12 cellular contexts compared by ENCODE assay signal in genomic region chr1:224783006-224783651, GRCh38.
DNase-seq lines count a peak whose midpoint lies in the region; ATAC-seq and TF ChIP-seq lines count a peak whose summit lies in the region.
"Had no signal": no experiment of that assay in that cellular context is flagged by ENCODE, and none has a peak within 500 bp of the region (broad histone marks: within the 10 kb centered on the region; RNA-seq: fewer than 3 reads in every experiment).

No MANE protein-coding gene starts in this region.

- no peak overlapping the region for H2AFZ ChIP-seq in trophoblast cell (ENCODE audit: insufficient read depth, low read length, poor library complexity)

- no peak overlapping the region for H3K4me3 Mint-ChIP-seq in activated CD4-positive, alpha-beta T cell treated with anti-CD3 and anti-CD28 coated beads for 36 hours

- no peaks in the 10 kb centered on the region for H3K27me3 ChIP-seq in trophoblast cell (ENCODE audit: insufficient read depth, low read length)

- no peak overlapping the region for H3K18ac ChIP-seq in trophoblast cell (ENCODE audit: low read length)

- H3K9ac ChIP-seq in trophoblast cell (ENCODE audit: low read length), result no peak overlapping the region

- CTCF ChIA-PET in activated CD4-positive, alpha-beta T cell treated with anti-CD3 and anti-CD28 coated beads for 36 hours (lab: Charles Lee), result no interaction called here

- no peak overlapping the region for H3K14ac ChIP-seq in trophoblast cell (ENCODE audit: low read length)

- no peak for DNase-seq in activated naive CD4-positive, alpha-beta T cell treated with anti-CD3 and anti-CD28 coated beads, Interleukin-2, amount 50 U/mL, for 72 hours (ENCODE audit: low spot score in 2 of 2)
- DNase-seq in activated naive CD4-positive, alpha-beta T cell treated with anti-CD3 and anti-CD28 coated beads, Interleukin-2, amount 50 U/mL, for 16 hours, result no peak
- DNase-seq in NCI-H2029 treated with DMSO at 0.1 percent for 48 hours (lab: John Stamatoyannopoulos, UW), result peak; percentile 18
- no peak for DNase-seq in omental fat pad (ENCODE audit: low spot score)
- no peak for DNase-seq in trophoblast cell
- no peak for DNase-seq in activated CD4-positive, alpha-beta T cell treated with anti-CD3 and anti-CD28 coated beads for 36 hours
- no peak for DNase-seq in NK-92 treated with Interleukin-12 subunit alpha and Interleukin-12 subunit beta, amount 100 ng/mL, for 24 hours (lab: John Stamatoyannopoulos, UW)
- DNase-seq: mesendoderm; stimulated activated CD4-positive, alpha-beta T cell treated with anti-CD3 and anti-CD28 coated beads, Interleukin-2, amount 100 ng/mL, for 24 hours had no signal

- H2AK5ac ChIP-seq in trophoblast cell (ENCODE audit: low read length), result no peak overlapping the region

- H3K4ac ChIP-seq in trophoblast cell (ENCODE audit: low read depth, low read length), result no peak overlapping the region

- H3K36me3 ChIP-seq in trophoblast cell (ENCODE audit: control insufficient read depth in 1 of 2, insufficient read depth in 2 of 2, low read length in 2 of 2), result no peaks in the 10 kb centered on the region

- POLR2A ChIA-PET in activated CD4-positive, alpha-beta T cell treated with anti-CD3 and anti-CD28 coated beads for 36 hours (lab: Charles Lee), result no interaction called here

- no peak overlapping the region for H4K91ac ChIP-seq in trophoblast cell (ENCODE audit: low read depth, low read length)

- WGBS in trophoblast cell (ENCODE audit: extremely low coverage, insufficient coverage, insufficient read length), result no CpG with 5 or more reads among the region's 5 CpGs

- H3K79me1 ChIP-seq in trophoblast cell (ENCODE audit: low read length), result no peaks in the 10 kb centered on the region

- intact Hi-C loops in activated CD4-positive, alpha-beta T cell treated with anti-CD3 and anti-CD28 coated beads for 36 hours (cut with DNase I, micrococcal nuclease), result no loop called here

- no peak overlapping the region for H3K4me3 ChIP-seq in trophoblast cell (ENCODE audit: low read depth, low read length)

- H4K12ac ChIP-seq in trophoblast cell (ENCODE audit: low read depth, low read length), result no peak overlapping the region

- H3K27ac ChIP-seq in trophoblast cell (ENCODE audit: low read depth, low read length), result no peak overlapping the region
- H3K27ac ChIP-seq: RWPE1 had no signal

- H3K27ac Mint-ChIP-seq in activated naive CD4-positive, alpha-beta T cell treated with anti-CD3 and anti-CD28 coated beads, Interleukin-2, amount 50 U/mL, for 72 hours, result peak overlapping the region; percentile 2 to 61
- no peak overlapping the region for H3K27ac Mint-ChIP-seq in activated CD4-positive, alpha-beta T cell treated with anti-CD3 and anti-CD28 coated beads for 36 hours

- peaks cover 3% of the 10 kb centered on the region for H3K9me3 ChIP-seq in trophoblast cell (ENCODE audit: insufficient read depth, low read depth, low read length)

- H2BK5ac ChIP-seq in trophoblast cell (ENCODE audit: low read depth, low read length, poor library complexity), result no peak overlapping the region

- peaks cover 4 to 13% of the 10 kb centered on the region in 2 donors for H3K9me3 Mint-ChIP-seq in activated naive CD4-positive, alpha-beta T cell treated with anti-CD3 and anti-CD28 coated beads, Interleukin-2, amount 50 U/mL, for 72 hours
- H3K9me3 Mint-ChIP-seq in activated CD4-positive, alpha-beta T cell treated with anti-CD3 and anti-CD28 coated beads for 36 hours (ENCODE audit: low read depth), result no peaks in the 10 kb centered on the region

- H3K4me2 ChIP-seq in trophoblast cell (ENCODE audit: low read length), result no peak overlapping the region

- H2BK120ac ChIP-seq in trophoblast cell (ENCODE audit: insufficient read depth, low read length, poor library complexity), result no peak overlapping the region

- peaks cover 19% of the 10 kb centered on the region for H3K4me1 Mint-ChIP-seq in activated CD4-positive, alpha-beta T cell treated with anti-CD3 and anti-CD28 coated beads for 36 hours

- peaks cover 4 to 6% of the 10 kb centered on the region in 2 experiments for H3K4me1 ChIP-seq in trophoblast cell (ENCODE audit: control insufficient read depth in 1 of 2, insufficient read depth in 2 of 2, low read length in 2 of 2)

- H2BK12ac ChIP-seq in trophoblast cell (ENCODE audit: low read length), result no peak overlapping the region

- H4K8ac ChIP-seq in trophoblast cell (ENCODE audit: low read depth, low read length), result no peak overlapping the region

- H3K79me2 ChIP-seq in trophoblast cell (ENCODE audit: control insufficient read depth, insufficient read depth, low read length, poor library complexity), result no peaks in the 10 kb centered on the region

- no peaks in the 10 kb centered on the region for H3K27me3 Mint-ChIP-seq in activated CD4-positive, alpha-beta T cell treated with anti-CD3 and anti-CD28 coated beads for 36 hours

- ATAC-seq in activated naive CD4-positive, alpha-beta T cell treated with anti-CD3 and anti-CD28 coated beads, Interleukin-2, amount 50 U/mL, for 72 hours, result no peak
- ATAC-seq in HG02981 (IDR thresholded peaks at IDR 0.05; ENCODE audit: unreplicated experiment), result peak; percentile 42
- ATAC-seq in omental fat pad (ENCODE audit: low FRiP score), result no peak
- no peak for ATAC-seq in activated CD4-positive, alpha-beta T cell treated with anti-CD3 and anti-CD28 coated beads for 36 hours
- ATAC-seq: HCT116 had no signal

- H3K23ac ChIP-seq in trophoblast cell (ENCODE audit: low read length), result no peak overlapping the region

- H3K36me3 Mint-ChIP-seq in activated naive CD4-positive, alpha-beta T cell treated with anti-CD3 and anti-CD28 coated beads, Interleukin-2, amount 50 U/mL, for 72 hours, result peaks cover 0 to 8% of the 10 kb centered on the region in 2 donors
- H3K36me3 Mint-ChIP-seq in activated CD4-positive, alpha-beta T cell treated with anti-CD3 and anti-CD28 coated beads for 36 hours (ENCODE audit: low read depth), result no peaks in the 10 kb centered on the region

- no peak for TF ChIP-seq CTCF in omental fat pad (IDR thresholded peaks at IDR 0.05)
